In genomic region chr15:99442268-99442897, GRCh38 we compare ENCODE assay signal across 9 cellular contexts.
DNase-seq lines count a peak whose midpoint lies in the region; ATAC-seq, FAIRE-seq and TF ChIP-seq lines count a peak whose summit lies in the region.
"Had no signal": no experiment of that assay in that cellular context is flagged by ENCODE, and none has a peak within 500 bp of the region (broad histone marks: within the 10 kb centered on the region; RNA-seq: fewer than 3 reads in every experiment).

No MANE protein-coding gene starts in this region.

- peaks cover 72% of the 10 kb centered on the region for H3K4me1 Mint-ChIP-seq in stimulated activated naive CD8-positive, alpha-beta T cell treated with anti-CD3 and anti-CD28 coated beads, Interleukin-15, Interleukin-2, amounts not matched to agents 100 ng/mL and 50 ng/mL, for 24 hours (ENCODE audit: low read depth)

- no peak for TF ChIP-seq CTCF in right atrium auricular region (IDR thresholded peaks at IDR 0.05)
- no peak for TF ChIP-seq CTCF in D721Med (IDR thresholded peaks at IDR 0.05; ENCODE audit: insufficient read depth, missing control alignments)

- no peaks in the 10 kb centered on the region for H3K36me3 Mint-ChIP-seq in activated naive CD4-positive, alpha-beta T cell treated with anti-CD3 and anti-CD28 coated beads, Interleukin-2, amount 50 U/mL, for 72 hours
- H3K36me3 Mint-ChIP-seq in stimulated activated naive CD8-positive, alpha-beta T cell treated with anti-CD3 and anti-CD28 coated beads, Interleukin-15, Interleukin-2, amounts not matched to agents 100 ng/mL and 50 ng/mL, for 24 hours (ENCODE audit: low read depth) = no peaks in the 10 kb centered on the region

- no peaks in the 10 kb centered on the region for H3K27me3 ChIP-seq in right atrium auricular region

- peak; percentile 24 to 31 for ATAC-seq in activated naive CD4-positive, alpha-beta T cell treated with anti-CD3 and anti-CD28 coated beads, Interleukin-2, amount 50 U/mL, for 72 hours
- no peak for ATAC-seq in HG02571 (IDR thresholded peaks at IDR 0.05; ENCODE audit: unreplicated experiment)

- no peaks in the 10 kb centered on the region for H3K9me3 ChIP-seq in right atrium auricular region
- H3K9me3 ChIP-seq: neutrophil had no signal

- H3K9me3 Mint-ChIP-seq in activated naive CD4-positive, alpha-beta T cell treated with anti-CD3 and anti-CD28 coated beads, Interleukin-2, amount 50 U/mL, for 72 hours = no peaks in the 10 kb centered on the region
- H3K9me3 Mint-ChIP-seq in stimulated activated naive CD8-positive, alpha-beta T cell treated with anti-CD3 and anti-CD28 coated beads, Interleukin-15, Interleukin-2, amounts not matched to agents 100 ng/mL and 50 ng/mL, for 24 hours = no peaks in the 10 kb centered on the region

- H3K4me3 ChIP-seq in right atrium auricular region = peak overlapping the region in 1 of 2 donors; percentile 22

- no peaks in the 10 kb centered on the region for H3K36me3 ChIP-seq in right atrium auricular region
- H3K36me3 ChIP-seq: neutrophil had no signal

- peak overlapping the region; percentile 70 to 87 for H3K27ac ChIP-seq in right atrium auricular region
- H3K27ac ChIP-seq: neutrophil had no signal

- peaks cover 0 to 78% of the 10 kb centered on the region in 2 donors for H3K4me1 ChIP-seq in right atrium auricular region

- no peak for FAIRE-seq in D721Med (lab: Jason Lieb, UNC)

- H3K27me3 Mint-ChIP-seq in stimulated activated naive CD8-positive, alpha-beta T cell treated with anti-CD3 and anti-CD28 coated beads, Interleukin-15, Interleukin-2, amounts not matched to agents 100 ng/mL and 50 ng/mL, for 24 hours = no peaks in the 10 kb centered on the region

- peak overlapping the region in 1 of 2 donors; percentile 10 for H3K27ac Mint-ChIP-seq in activated naive CD4-positive, alpha-beta T cell treated with anti-CD3 and anti-CD28 coated beads, Interleukin-2, amount 50 U/mL, for 72 hours
- peak overlapping the region; percentile 29 for H3K27ac Mint-ChIP-seq in stimulated activated naive CD8-positive, alpha-beta T cell treated with anti-CD3 and anti-CD28 coated beads, Interleukin-15, Interleukin-2, amounts not matched to agents 100 ng/mL and 50 ng/mL, for 24 hours

- DNase-seq in HS-27A (ENCODE audit: low read depth) (peak; percentile 81), right atrium auricular region (ENCODE audit: low spot score) (peak; percentile 88), D721Med (ENCODE audit: insufficient read length, low spot score) (no peak)
- peak; percentile 1 to 14 for DNase-seq in activated naive CD4-positive, alpha-beta T cell treated with anti-CD3 and anti-CD28 coated beads, Interleukin-2, amount 50 U/mL, for 72 hours (ENCODE audit: low spot score in 2 of 2)
- DNase-seq in stimulated activated CD4-positive, alpha-beta T cell treated with anti-CD3 and anti-CD28 coated beads, Interleukin-4, amount 100 ng/mL, for 1 hour = no peak
- DNase-seq: MV-4-11 had no signal

- no peak overlapping the region for H3K4me3 Mint-ChIP-seq in stimulated activated naive CD8-positive, alpha-beta T cell treated with anti-CD3 and anti-CD28 coated beads, Interleukin-15, Interleukin-2, amounts not matched to agents 100 ng/mL and 50 ng/mL, for 24 hours

Comparison
In these comparisons a context has a peak if more than half of its experiments do, and no peak if none do; other contexts are left out.
1. DNase-seq: peak in HS-27A (single experiment), activated naive CD4-positive, alpha-beta T cell treated with anti-CD3 and anti-CD28 coated beads, Interleukin-2, amount 50 U/mL, for 72 hours (2 of 2) and right atrium auricular region (single experiment); none in D721Med (single experiment) and stimulated activated CD4-positive, alpha-beta T cell treated with anti-CD3 and anti-CD28 coated beads, Interleukin-4, amount 100 ng/mL, for 1 hour (single experiment).